Comparison of ENCODE assay signal across 8 cellular contexts in genomic region chr5:52517667-52518066, GRCh38.
"Had no signal": no experiment of that assay in that cellular context is flagged by ENCODE, and none has a peak within 500 bp of the region (broad histone marks: within the 10 kb centered on the region; RNA-seq: fewer than 3 reads in every experiment).

No MANE protein-coding gene starts in this region.

- H3K4me2 ChIP-seq: GM23338 had no signal

- DNase-seq: H9, HCEC 1CT, IMR-90 had no signal

- H3K4me3 Mint-ChIP-seq: GM23338, H9 had no signal

- H2AFZ ChIP-seq: GM23338 had no signal

- H3K9me3 Mint-ChIP-seq: GM23338 had no signal

- ATAC-seq: GM23338, K562 had no signal

- FAIRE-seq: H1, H54, HTR-8/SVneo, K562 had no signal

- H3K27ac Mint-ChIP-seq: GM23338, H9 had no signal

- H3K4me3 ChIP-seq: GM23338, K562 had no signal
